In genomic region chr2:162092008-162092390, GRCh38 we compare ENCODE assay signal across 18 cellular contexts. TPM values are rescaled to one million over a fixed set of nuclear protein-coding genes. Genes with fewer than 3 reads are reported as not detected.
DNase-seq lines count a peak whose midpoint lies in the region; TF ChIP-seq lines count a peak whose summit lies in the region.
"Had no signal": no experiment of that assay in that cellular context is flagged by ENCODE, and none has a peak within 500 bp of the region (broad histone marks: within the 10 kb centered on the region; RNA-seq: fewer than 3 reads in every experiment).

No MANE protein-coding gene starts in this region.

- H3K36me3 ChIP-seq in ACC112 (ENCODE audit: insufficient read depth, low read length) (no peaks in the 10 kb centered on the region), testis (ENCODE audit: low read depth, missing control alignments) (no peaks in the 10 kb centered on the region)
- H3K36me3 ChIP-seq: thoracic aorta had no signal

- H3K4me1 ChIP-seq in ACC112 (ENCODE audit: control insufficient read depth, insufficient read depth, low read length, unreplicated experiment) (peaks cover 59% of the 10 kb centered on the region), testis (no peaks in the 10 kb centered on the region)

- H3K9me3 ChIP-seq in testis, result no peaks in the 10 kb centered on the region
- H3K9me3 ChIP-seq: thoracic aorta had no signal

- no peak for TF ChIP-seq POLR2A in testis (IDR thresholded peaks at IDR 0.05)

- CTCF ChIA-PET in RWPE1 (lab: Yijun Ruan, JAX), result interaction anchor here (0.6 to 1.3 kb wide), 3 partner anchors 18 to 242 kb away, joined by 3 read pairs; partner anchors contain the start of gene DPP4

- DNase-seq in RWPE1 (ENCODE audit: low spot score), result no peak
- peak in 2 of 10 donors; percentile 45 to 47 for DNase-seq in dorsolateral prefrontal cortex
- DNase-seq in occipital lobe (lab: John Stamatoyannopoulos, UW), result peak; percentile 21
- no peak for DNase-seq in amniotic stem cell (lab: John Stamatoyannopoulos, UW)
- DNase-seq in testis, result no peak
- no peak for DNase-seq in SIG-M5 (lab: John Stamatoyannopoulos, UW)
- DNase-seq in OCI-M2 (lab: John Stamatoyannopoulos, UW; ENCODE audit: unreplicated experiment), result no peak
- DNase-seq: activated B cell treated with CpG ODN at 0.5 μM for 24 hours; activated naive CD4-positive, alpha-beta T cell; foreskin melanocyte; GOT3; MV-4-11; NCI-H187; PC-9 had no signal

- H3K4me3 ChIP-seq in ACC112 (ENCODE audit: low read depth, low read length) (peak overlapping the region; percentile 58; the same call in 1 of the 2 replicates), dorsolateral prefrontal cortex (no peak overlapping the region), testis (no peak overlapping the region)
- H3K4me3 ChIP-seq: GM12878, K562, PC-9, thoracic aorta had no signal

- H3K27me3 ChIP-seq in ACC112 (ENCODE audit: insufficient read depth, low read length) (no peaks in the 10 kb centered on the region), dorsolateral prefrontal cortex (no peaks in the 10 kb centered on the region), testis (no peaks in the 10 kb centered on the region)

- WGBS in testis, 2 donors, result 72 to 84% methylated on average over 5 of the region's 5 CpGs

- no peak overlapping the region for H2AFZ ChIP-seq in ACC112 (ENCODE audit: low read length, unreplicated experiment)
- H2AFZ ChIP-seq: PC-9 had no signal

- no peaks in the 10 kb centered on the region for H3K79me2 ChIP-seq in ACC112 (ENCODE audit: control insufficient read depth, insufficient read depth, low read length, unreplicated experiment)

- TF ChIP-seq CTCF in RWPE1 (conservative IDR thresholded peaks at IDR 0.05; ENCODE audit: low read depth) (no peak), dorsolateral prefrontal cortex (IDR thresholded peaks at IDR 0.05 in 54 of 56, conservative IDR thresholded peaks at IDR 0.05 in 2 of 56; ENCODE audit: low read depth in 1 of 56, partially characterized antibody in 56 of 56) (no peak), testis (IDR thresholded peaks at IDR 0.05) (no peak)

- POLR2A ChIA-PET in RWPE1 (lab: Yijun Ruan, JAX; ENCODE audit: low non-redundant PET), result no interaction called here

- peak overlapping the region; percentile 98 for H3K27ac ChIP-seq in ACC112 (ENCODE audit: low read depth, low read length)
- peak overlapping the region; percentile 70 for H3K27ac ChIP-seq in RWPE1
- peak overlapping the region in 47 of 59 donors; percentile 15 to 85 (median 66) for H3K27ac ChIP-seq in dorsolateral prefrontal cortex
- no peak overlapping the region for H3K27ac ChIP-seq in testis

- intact Hi-C loops in dorsolateral prefrontal cortex (cut with DNase I) (no loop called here), testis (cut with DNase I; ENCODE audit: low total_unique reads) (no loop called here)

RNA-seq across cellular contexts. Expression of gene DPP4, which starts 18.0 kb away (rescaled TPM):
- 10 to 100 TPM in 4 of 120 experiments, 1 to 10 TPM in 116; 2.0 to 17.4 (median 5.3) TPM for total RNA-seq in dorsolateral prefrontal cortex
- total RNA-seq in occipital lobe, result 6.4 TPM
- total RNA-seq in testis, result 1 to 10 TPM; 1.2 to 1.7 TPM
- 6.3 TPM for polyA plus RNA-seq in testis (ENCODE audit: insufficient read depth, low read depth, low replicate concordance)
- polyA plus RNA-seq: K562 had no signal

Comparison
In these comparisons a context has a peak if more than half of its experiments do, and no peak if none do; other contexts are left out.
1. H3K27ac ChIP-seq: peak in ACC112 (single experiment), RWPE1 (single experiment) and dorsolateral prefrontal cortex (47 of 59); none in testis (0 of 2).